In the genomic region with DNA sequence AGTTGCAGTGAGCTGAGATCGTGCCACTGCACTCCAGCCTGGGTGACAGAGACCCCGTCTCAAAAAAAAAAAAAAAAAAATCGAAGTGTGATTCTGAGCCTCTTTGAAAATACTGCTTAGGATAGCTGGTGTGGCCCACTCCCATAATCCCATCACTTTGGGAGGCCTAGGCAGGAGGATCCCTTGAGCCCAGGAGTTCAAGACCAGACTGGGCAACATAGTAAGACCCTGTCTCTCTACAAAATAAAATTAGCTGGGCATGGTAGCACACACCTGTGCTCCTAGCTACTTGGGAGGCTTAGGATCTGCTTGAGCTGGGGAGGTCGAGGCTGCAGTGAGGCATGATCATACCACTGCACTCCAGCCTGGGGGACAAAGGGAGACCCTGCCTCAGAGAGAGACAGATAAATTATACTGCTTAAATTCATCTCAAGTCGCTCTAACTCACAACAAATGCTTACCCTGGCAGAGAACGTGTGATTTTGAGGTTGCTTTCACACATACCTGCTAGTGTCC, we compare ENCODE assay signal across 8 cellular contexts. TPM values are rescaled to one million over a fixed set of nuclear protein-coding genes. Genes with fewer than 3 reads are reported as not detected.
A peak's percentile ranks its signal among the peaks of the same experiment; 100 is the strongest.
DNase-seq lines count a peak whose midpoint lies in the region; ATAC-seq and TF ChIP-seq lines count a peak whose summit lies in the region.

No MANE protein-coding gene starts in this region.

- H3K27me3 ChIP-seq in BE2C (no peaks in the 10 kb centered on the region), neural cell (ENCODE audit: insufficient read depth, low read depth, low read length) (peaks cover 17% of the 10 kb centered on the region)

- no peak overlapping the region for H3K4me2 ChIP-seq in neural cell (ENCODE audit: low read length)

- peak overlapping the region; percentile 88 to 90 for H3K27ac ChIP-seq in coronary artery
- H3K27ac ChIP-seq in neural cell (ENCODE audit: low read length), result no peak overlapping the region

- no peak overlapping the region for H2AFZ ChIP-seq in neural cell (ENCODE audit: low read depth, low read length)

- no peak for TF ChIP-seq CTCF in BE2C (IDR thresholded peaks at IDR 0.05; ENCODE audit: low read depth, low read length)
- no peak for TF ChIP-seq CTCF in LNCaP clone FGC (IDR thresholded peaks at IDR 0.05; ENCODE audit: control insufficient read depth, extremely low read depth, insufficient read depth)
- no peak for TF ChIP-seq CTCF in coronary artery (IDR thresholded peaks at IDR 0.05)
- no peak for TF ChIP-seq CTCF in neural cell (IDR thresholded peaks at IDR 0.05; ENCODE audit: poor library complexity, severe bottlenecking)

- H3K36me3 ChIP-seq in BE2C, result no peaks in the 10 kb centered on the region
- H3K36me3 ChIP-seq in neural cell (ENCODE audit: insufficient read depth, low read length), result no peaks in the 10 kb centered on the region

- no peak for DNase-seq in BE2C
- DNase-seq in LNCaP clone FGC (ENCODE audit: low read depth), result no peak
- no peak for DNase-seq in coronary artery (ENCODE audit: low spot score)
- no peak for DNase-seq in NCI-H82 (lab: John Stamatoyannopoulos, UW)
- DNase-seq in UCSD-AML1 (lab: John Stamatoyannopoulos, UW; ENCODE audit: unreplicated experiment), result no peak
- no peak for DNase-seq in ecto neural progenitor cell (ENCODE audit: low spot score)

- no peaks in the 10 kb centered on the region for H3K79me2 ChIP-seq in neural cell (replicated peaks; ENCODE audit: insufficient read depth, low read length)

- H3F3A ChIP-seq in neural cell (ENCODE audit: insufficient read depth, low read length, poor library complexity, severe bottlenecking), result no peaks in the 10 kb centered on the region

- no peaks in the 10 kb centered on the region for H3K9me2 ChIP-seq in neural cell (ENCODE audit: insufficient read depth, low read length)

- ATAC-seq in HG03354 (IDR thresholded peaks at IDR 0.05; ENCODE audit: poor library complexity, severe bottlenecking, unreplicated experiment), result no peak

- TF ChIP-seq RAD21 in neural cell (conservative IDR thresholded peaks at IDR 0.05), result no peak

- peak overlapping the region; percentile 73 for H3K4me3 ChIP-seq in BE2C (ENCODE audit: low read depth, low read length)
- H3K4me3 ChIP-seq in LNCaP clone FGC (ENCODE audit: low read depth, low read length), result peak overlapping the region; percentile 49
- peak overlapping the region; percentile 80 for H3K4me3 ChIP-seq in coronary artery
- peak overlapping the region; percentile 71 for H3K4me3 ChIP-seq in neural cell (ENCODE audit: low read length)

- peak overlapping the region; percentile 65 for H3K9ac ChIP-seq in neural cell (ENCODE audit: low read length)

- H3K9me3 ChIP-seq in BE2C (no peaks in the 10 kb centered on the region), neural cell (ENCODE audit: low read length) (no peaks in the 10 kb centered on the region)

- no peaks in the 10 kb centered on the region for H4K20me1 ChIP-seq in neural cell (ENCODE audit: insufficient read depth)

- TF ChIP-seq EP300 in neural cell (conservative IDR thresholded peaks at IDR 0.05; ENCODE audit: poor library complexity, severe bottlenecking), result no peak

- H3K4me1 ChIP-seq in BE2C, result no peaks in the 10 kb centered on the region

TF ChIP-seq in neural cell, 6 proteins besides CTCF, POLR2A, EP300 and RAD21:
- TF ChIP-seq TAF1 (IDR thresholded peaks at IDR 0.05; ENCODE audit: low read depth) (no peak), MXI1 (conservative IDR thresholded peaks at IDR 0.05; ENCODE audit: poor library complexity, severe bottlenecking) (no peak), POLR2AphosphoS5 (IDR thresholded peaks at IDR 0.05) (no peak), SMC3 (conservative IDR thresholded peaks at IDR 0.05; ENCODE audit: poor library complexity) (no peak), EZH2 (IDR thresholded peaks at IDR 0.05; ENCODE audit: borderline replicate concordance, insufficient read depth, low read length, poor library complexity, severe bottlenecking) (no peak)
- TF ChIP-seq, protein P1, sequence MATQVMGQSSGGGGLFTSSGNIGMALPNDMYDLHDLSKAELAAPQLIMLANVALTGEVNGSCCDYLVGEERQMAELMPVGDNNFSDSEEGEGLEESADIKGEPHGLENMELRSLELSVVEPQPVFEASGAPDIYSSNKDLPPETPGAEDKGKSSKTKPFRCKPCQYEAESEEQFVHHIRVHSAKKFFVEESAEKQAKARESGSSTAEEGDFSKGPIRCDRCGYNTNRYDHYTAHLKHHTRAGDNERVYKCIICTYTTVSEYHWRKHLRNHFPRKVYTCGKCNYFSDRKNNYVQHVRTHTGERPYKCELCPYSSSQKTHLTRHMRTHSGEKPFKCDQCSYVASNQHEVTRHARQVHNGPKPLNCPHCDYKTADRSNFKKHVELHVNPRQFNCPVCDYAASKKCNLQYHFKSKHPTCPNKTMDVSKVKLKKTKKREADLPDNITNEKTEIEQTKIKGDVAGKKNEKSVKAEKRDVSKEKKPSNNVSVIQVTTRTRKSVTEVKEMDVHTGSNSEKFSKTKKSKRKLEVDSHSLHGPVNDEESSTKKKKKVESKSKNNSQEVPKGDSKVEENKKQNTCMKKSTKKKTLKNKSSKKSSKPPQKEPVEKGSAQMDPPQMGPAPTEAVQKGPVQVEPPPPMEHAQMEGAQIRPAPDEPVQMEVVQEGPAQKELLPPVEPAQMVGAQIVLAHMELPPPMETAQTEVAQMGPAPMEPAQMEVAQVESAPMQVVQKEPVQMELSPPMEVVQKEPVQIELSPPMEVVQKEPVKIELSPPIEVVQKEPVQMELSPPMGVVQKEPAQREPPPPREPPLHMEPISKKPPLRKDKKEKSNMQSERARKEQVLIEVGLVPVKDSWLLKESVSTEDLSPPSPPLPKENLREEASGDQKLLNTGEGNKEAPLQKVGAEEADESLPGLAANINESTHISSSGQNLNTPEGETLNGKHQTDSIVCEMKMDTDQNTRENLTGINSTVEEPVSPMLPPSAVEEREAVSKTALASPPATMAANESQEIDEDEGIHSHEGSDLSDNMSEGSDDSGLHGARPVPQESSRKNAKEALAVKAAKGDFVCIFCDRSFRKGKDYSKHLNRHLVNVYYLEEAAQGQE (IDR thresholded peaks at IDR 0.05; ENCODE audit: borderline replicate concordance), result no peak

RNA-seq across cellular contexts. Expression of a gene that starts 12.4 kb away (rescaled TPM):
- polyA plus RNA-seq in BE2C (2012; ENCODE audit: insufficient read depth, insufficient read length, low read depth), result not detected
- polyA plus RNA-seq in neural cell, result 0.11 and 0.66 TPM in 2 replicates
- polyA minus RNA-seq in neural cell, result 0.24 and 0.35 TPM in 2 replicates

RNA-seq across cellular contexts. Expression of a gene that starts 15.3 kb away (rescaled TPM):
- 3.8 TPM for polyA plus RNA-seq in BE2C (2012; ENCODE audit: insufficient read depth, insufficient read length, low read depth)
- polyA plus RNA-seq in neural cell, result 10.5 and 14.3 TPM in 2 replicates
- 24.3 and 26.7 TPM in 2 replicates for polyA minus RNA-seq in neural cell

RNA-seq across cellular contexts. Expression of a gene that starts 53.4 kb away (rescaled TPM):
- polyA plus RNA-seq in BE2C (2012; ENCODE audit: insufficient read depth, insufficient read length, low read depth), result 215 TPM
- 289 and 335 TPM in 2 replicates for polyA plus RNA-seq in neural cell
- polyA minus RNA-seq in neural cell, result 72.1 and 72.8 TPM in 2 replicates
